In the genomic region with DNA sequence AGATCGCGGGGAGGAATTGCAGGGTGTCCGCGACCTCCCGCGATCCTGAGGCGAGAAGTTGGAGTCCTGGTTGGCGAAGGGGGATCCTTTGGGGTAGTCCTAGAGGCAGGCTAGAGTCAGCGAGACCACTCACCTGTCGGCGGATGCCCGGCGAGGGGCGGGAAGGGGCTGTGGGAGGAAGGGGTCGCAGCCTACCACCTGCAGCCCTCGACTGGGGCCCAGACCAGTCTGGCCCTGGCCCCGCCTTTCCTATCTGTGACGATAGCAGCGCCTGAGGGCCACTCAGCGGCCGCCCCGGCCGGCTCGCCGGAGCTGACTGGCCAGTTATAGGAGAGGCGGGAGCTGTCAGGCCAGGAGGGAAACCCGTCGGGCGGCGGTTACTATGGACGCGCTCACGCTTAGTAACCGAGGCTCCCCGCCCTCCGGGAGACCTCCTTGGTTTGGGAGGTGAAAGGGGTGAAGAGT, we compare ENCODE assay signal across 1 cellular context.
TF ChIP-seq lines count a peak whose summit lies in the region.

TEKT3 (minus strand) TSS at position 213 of the 465 bp plus-strand sequence. CDS start 10,012 bp downstream, outside the sequence.

TF ChIP-seq in HepG2, 621 proteins besides CTCF, POLR2A, EP300 and RAD21:
- TF ChIP-seq CSRNP2 (CRISPR knock-in tag; conservative IDR thresholded peaks at IDR 0.05; ENCODE audit: low read depth) = no peak
- no peak for TF ChIP-seq ZSCAN21 (CRISPR knock-in tag; IDR thresholded peaks at IDR 0.05; ENCODE audit: borderline replicate concordance)
- no peak for TF ChIP-seq CREM (IDR thresholded peaks at IDR 0.05)
- no peak for TF ChIP-seq CREM (CRISPR knock-in tag; IDR thresholded peaks at IDR 0.05)
- no peak for TF ChIP-seq ZNF644 (CRISPR knock-in tag; IDR thresholded peaks at IDR 0.05; ENCODE audit: low read depth)
- no peak for TF ChIP-seq ZFP90 (CRISPR knock-in tag; IDR thresholded peaks at IDR 0.05; ENCODE audit: borderline replicate concordance)
- no peak for TF ChIP-seq ZNF546 (CRISPR knock-in tag; conservative IDR thresholded peaks at IDR 0.05)
- TF ChIP-seq MEIS2 (CRISPR knock-in tag; IDR thresholded peaks at IDR 0.05) = no peak
- no peak for TF ChIP-seq MYC (CRISPR knock-in tag; IDR thresholded peaks at IDR 0.05; ENCODE audit: borderline replicate concordance)
- no peak for TF ChIP-seq GFI1 (CRISPR knock-in tag; IDR thresholded peaks at IDR 0.05; ENCODE audit: borderline replicate concordance)
- no peak for TF ChIP-seq ZNF496 (CRISPR knock-in tag; IDR thresholded peaks at IDR 0.05; ENCODE audit: insufficient replicate concordance)
- TF ChIP-seq, protein P1, sequence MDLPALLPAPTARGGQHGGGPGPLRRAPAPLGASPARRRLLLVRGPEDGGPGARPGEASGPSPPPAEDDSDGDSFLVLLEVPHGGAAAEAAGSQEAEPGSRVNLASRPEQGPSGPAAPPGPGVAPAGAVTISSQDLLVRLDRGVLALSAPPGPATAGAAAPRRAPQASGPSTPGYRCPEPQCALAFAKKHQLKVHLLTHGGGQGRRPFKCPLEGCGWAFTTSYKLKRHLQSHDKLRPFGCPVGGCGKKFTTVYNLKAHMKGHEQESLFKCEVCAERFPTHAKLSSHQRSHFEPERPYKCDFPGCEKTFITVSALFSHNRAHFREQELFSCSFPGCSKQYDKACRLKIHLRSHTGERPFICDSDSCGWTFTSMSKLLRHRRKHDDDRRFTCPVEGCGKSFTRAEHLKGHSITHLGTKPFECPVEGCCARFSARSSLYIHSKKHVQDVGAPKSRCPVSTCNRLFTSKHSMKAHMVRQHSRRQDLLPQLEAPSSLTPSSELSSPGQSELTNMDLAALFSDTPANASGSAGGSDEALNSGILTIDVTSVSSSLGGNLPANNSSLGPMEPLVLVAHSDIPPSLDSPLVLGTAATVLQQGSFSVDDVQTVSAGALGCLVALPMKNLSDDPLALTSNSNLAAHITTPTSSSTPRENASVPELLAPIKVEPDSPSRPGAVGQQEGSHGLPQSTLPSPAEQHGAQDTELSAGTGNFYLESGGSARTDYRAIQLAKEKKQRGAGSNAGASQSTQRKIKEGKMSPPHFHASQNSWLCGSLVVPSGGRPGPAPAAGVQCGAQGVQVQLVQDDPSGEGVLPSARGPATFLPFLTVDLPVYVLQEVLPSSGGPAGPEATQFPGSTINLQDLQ (CRISPR knock-in tag; IDR thresholded peaks at IDR 0.05) = no peak
- TF ChIP-seq U2AF1 (optimal IDR thresholded peaks at IDR 0.05; ENCODE audit: low read depth, low read length) = no peak
- TF ChIP-seq ZFP41 (CRISPR knock-in tag; IDR thresholded peaks at IDR 0.05; ENCODE audit: borderline replicate concordance) = no peak
- no peak for TF ChIP-seq ZNF607 (CRISPR knock-in tag; IDR thresholded peaks at IDR 0.05; ENCODE audit: borderline replicate concordance)
- no peak for TF ChIP-seq SP4 (CRISPR knock-in tag; IDR thresholded peaks at IDR 0.05)
- TF ChIP-seq, protein P2, sequence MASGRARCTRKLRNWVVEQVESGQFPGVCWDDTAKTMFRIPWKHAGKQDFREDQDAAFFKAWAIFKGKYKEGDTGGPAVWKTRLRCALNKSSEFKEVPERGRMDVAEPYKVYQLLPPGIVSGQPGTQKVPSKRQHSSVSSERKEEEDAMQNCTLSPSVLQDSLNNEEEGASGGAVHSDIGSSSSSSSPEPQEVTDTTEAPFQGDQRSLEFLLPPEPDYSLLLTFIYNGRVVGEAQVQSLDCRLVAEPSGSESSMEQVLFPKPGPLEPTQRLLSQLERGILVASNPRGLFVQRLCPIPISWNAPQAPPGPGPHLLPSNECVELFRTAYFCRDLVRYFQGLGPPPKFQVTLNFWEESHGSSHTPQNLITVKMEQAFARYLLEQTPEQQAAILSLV (CRISPR knock-in tag; IDR thresholded peaks at IDR 0.05; ENCODE audit: borderline replicate concordance) = no peak
- no peak for TF ChIP-seq HMG20B (CRISPR knock-in tag; conservative IDR thresholded peaks at IDR 0.05)
- TF ChIP-seq SIN3B (IDR thresholded peaks at IDR 0.05; ENCODE audit: low read length) = no peak
- TF ChIP-seq NR1H2 (CRISPR knock-in tag; IDR thresholded peaks at IDR 0.05; ENCODE audit: borderline replicate concordance, low read depth) = no peak
- no peak for TF ChIP-seq EEA1 (CRISPR knock-in tag; IDR thresholded peaks at IDR 0.05; ENCODE audit: borderline replicate concordance)
